In the genomic region with DNA sequence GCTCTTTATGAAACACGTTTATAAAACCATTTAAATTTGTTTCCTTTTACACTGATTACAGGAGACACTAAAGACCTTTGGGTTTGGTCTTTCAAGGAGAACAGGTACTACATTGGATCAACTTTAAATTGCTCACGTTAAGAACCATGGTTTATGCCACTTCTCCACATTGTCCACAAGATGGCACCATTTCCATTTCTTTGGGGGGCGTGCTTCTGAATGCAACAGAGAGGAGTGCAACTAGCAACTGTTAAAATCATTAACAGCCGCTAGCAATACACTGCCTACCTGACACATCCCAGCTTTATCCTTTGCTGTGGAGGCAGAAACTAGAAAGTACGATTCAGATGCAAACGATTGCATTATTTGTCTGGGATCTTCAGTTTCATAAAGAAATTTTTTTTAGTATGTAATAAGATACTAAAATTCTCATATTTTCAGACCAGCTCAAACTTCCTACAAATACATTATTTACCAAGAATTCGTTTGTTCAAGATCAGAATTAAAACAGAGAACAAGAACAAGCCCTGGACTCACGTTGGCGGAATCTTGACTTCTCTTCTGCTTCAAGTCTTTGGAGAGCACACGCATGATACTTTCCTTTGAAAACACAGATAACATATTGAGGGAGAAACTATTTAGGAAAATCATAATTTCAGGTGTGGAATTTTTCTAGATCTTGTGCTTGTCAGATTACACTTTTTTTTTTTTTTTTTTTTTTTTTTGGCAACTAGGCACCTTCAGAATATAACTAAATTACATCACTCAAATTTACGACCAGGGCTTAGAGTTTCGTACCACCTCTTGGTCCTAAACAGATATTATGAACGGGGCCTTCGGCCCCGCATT, we compare ENCODE assay signal across 8 cellular contexts. TPM values are rescaled to one million over a fixed set of nuclear protein-coding genes. Genes with fewer than 3 reads are reported as not detected.
DNase-seq lines count a peak whose midpoint lies in the region; ATAC-seq and TF ChIP-seq lines count a peak whose summit lies in the region.

No MANE protein-coding gene starts in this region.

- H3K9ac ChIP-seq in BLaER1 treated with 17β-estradiol and CSF1 and Interleukin-3, amounts not matched to agents 10 nM and 100 nM: peak overlapping the region in 8 of 11 experiments; percentile 22 to 67 (median 54); a peak in 10 of 22 replicates
- peak overlapping the region; percentile 38 to 47 for H3K9ac ChIP-seq in colonic mucosa (ENCODE audit: low read depth in 2 of 2, low read length in 2 of 2)

- H3K27me3 ChIP-seq in BLaER1 treated with 17β-estradiol and CSF1 and Interleukin-3, amounts not matched to agents 10 nM and 100 nM: peaks cover 35 to 52% (median 50%) of the 10 kb centered on the region in 11 experiments
- peaks cover 30% of the 10 kb centered on the region for H3K27me3 ChIP-seq in colonic mucosa
- H3K27me3 ChIP-seq in left lung: peaks cover 39 to 94% of the 10 kb centered on the region in 2 donors

- no peaks in the 10 kb centered on the region for H3K36me3 ChIP-seq in BLaER1 treated with 17β-estradiol and CSF1 and Interleukin-3, amounts not matched to agents 10 nM and 100 nM
- H3K36me3 ChIP-seq in colonic mucosa: no peaks in the 10 kb centered on the region
- H3K36me3 ChIP-seq in left lung: no peaks in the 10 kb centered on the region

- H3K4me1 ChIP-seq in BLaER1 treated with 17β-estradiol and CSF1 and Interleukin-3, amounts not matched to agents 10 nM and 100 nM: peaks cover 24 to 34% (median 30%) of the 10 kb centered on the region in 10 experiments
- peaks cover 10% of the 10 kb centered on the region for H3K4me1 ChIP-seq in colonic mucosa
- peaks cover 17 to 31% of the 10 kb centered on the region in 2 donors for H3K4me1 ChIP-seq in left lung

- H3K4me3 ChIP-seq in BLaER1 treated with 17β-estradiol and CSF1 and Interleukin-3, amounts not matched to agents 10 nM and 100 nM: peak overlapping the region; percentile 53 to 74 (median 62)
- H3K4me3 ChIP-seq in colonic mucosa (peak overlapping the region; percentile 42), left lung (peak overlapping the region; percentile 26 to 47)

- no peaks in the 10 kb centered on the region for H3K9me3 ChIP-seq in BLaER1 treated with 17β-estradiol and CSF1 and Interleukin-3, amounts not matched to agents 10 nM and 100 nM (replicated peaks in 1 of 11)
- H3K9me3 ChIP-seq in colonic mucosa: no peaks in the 10 kb centered on the region
- no peaks in the 10 kb centered on the region for H3K9me3 ChIP-seq in left lung

- peaks cover 0 to 22% (median 10%) of the 10 kb centered on the region in 11 experiments; a peak in 13 of 22 replicates for H4K20me1 ChIP-seq in BLaER1 treated with 17β-estradiol and CSF1 and Interleukin-3, amounts not matched to agents 10 nM and 100 nM

- H3K27ac ChIP-seq in BLaER1 treated with 17β-estradiol and CSF1 and Interleukin-3, amounts not matched to agents 10 nM and 100 nM: no peak overlapping the region
- H3K27ac ChIP-seq in colonic mucosa (no peak overlapping the region), left lung (no peak overlapping the region)

- TF ChIP-seq CTCF in colonic mucosa (IDR thresholded peaks at IDR 0.05) (peak; percentile 87), left lung (IDR thresholded peaks at IDR 0.05) (peak; percentile 76 to 77)

- peak overlapping the region; percentile 92 to 99 (median 99) for H3K4me2 ChIP-seq in BLaER1 treated with 17β-estradiol and CSF1 and Interleukin-3, amounts not matched to agents 10 nM and 100 nM

- DNase-seq in GM19238 (ENCODE audit: insufficient read length, low spot score) (peak; percentile 52), NCI-H345 (lab: John Stamatoyannopoulos, UW) (peak; percentile 89), colonic mucosa (peak; percentile 64), left lung (no peak)
- DNase-seq in activated CD4-positive, CD25-positive, alpha-beta regulatory T cell treated with anti-CD3 and anti-CD28 coated beads, Interleukin-2, amount 50 U/mL, for 16 hours (ENCODE audit: low read depth, low spot score): peak; percentile 65
- DNase-seq in stimulated activated CD4-positive, alpha-beta T cell treated with anti-CD3 and anti-CD28 coated beads, Interleukin-4, amount 100 ng/mL, for 24 hours: peak; percentile 72

- intact Hi-C loops in colonic mucosa (cut with DNase I) (loop anchor here (5.0 kb wide), 1 partner anchor 520 kb away; no protein-coding TSS in a partner anchor), left lung (cut with DNase I) (no loop called here)

- ATAC-seq in HG03432 (IDR thresholded peaks at IDR 0.05; ENCODE audit: unreplicated experiment) (peak; percentile 52), left lung (peak; percentile 89)

RNA-seq across cellular contexts. Expression of a gene that starts 0.7 kb away (rescaled TPM):
- not detected for total RNA-seq in colonic mucosa
- not detected for total RNA-seq in left lung

RNA-seq across cellular contexts. Expression of a gene that starts 12.3 kb away (rescaled TPM):
- 1 to 10 TPM; 7.1 TPM for total RNA-seq in colonic mucosa
- 10 to 100 TPM; 28.0 to 49.6 TPM for total RNA-seq in left lung

RNA-seq across cellular contexts. Expression of a gene that starts 54.8 kb away (rescaled TPM):
- total RNA-seq in colonic mucosa (under 1 TPM; 0.13 to 0.22 TPM), left lung (not detected)

Comparison
In these comparisons a context has a peak if more than half of its experiments do, and no peak if none do; other contexts are left out.
1. DNase-seq: peak in GM19238 (single experiment), NCI-H345 (single experiment), activated CD4-positive, CD25-positive, alpha-beta regulatory T cell treated with anti-CD3 and anti-CD28 coated beads, Interleukin-2, amount 50 U/mL, for 16 hours (single experiment), colonic mucosa (single experiment) and stimulated activated CD4-positive, alpha-beta T cell treated with anti-CD3 and anti-CD28 coated beads, Interleukin-4, amount 100 ng/mL, for 24 hours (single experiment); none in left lung (0 of 2).
2. Peak in every context shown above with its lines, with median percentiles within 50 percentile points of each other: H3K4me3 ChIP-seq.